In genomic region chrX:107025538-107025937, GRCh38 we compare ENCODE assay signal across 8 cellular contexts. TPM values are rescaled to one million over a fixed set of nuclear protein-coding genes. Genes with fewer than 3 reads are reported as not detected.
A peak's percentile ranks its signal among the peaks of the same experiment; 100 is the strongest.
DNase-seq lines count a peak whose midpoint lies in the region; ATAC-seq and TF ChIP-seq lines count a peak whose summit lies in the region.

No MANE protein-coding gene starts in this region.

- no peak overlapping the region for H3K4me3 Mint-ChIP-seq in glutamatergic neuron (ENCODE audit: unreplicated experiment)
- no peak overlapping the region for H3K4me3 Mint-ChIP-seq in activated CD4-positive, alpha-beta T cell treated with anti-CD3 and anti-CD28 coated beads, Interleukin-2, amount 10 ng/mL, durations not matched to agents 7 days and 5 days

- TF ChIP-seq CTCF in glutamatergic neuron (IDR thresholded peaks at IDR 0.05; ENCODE audit: partially characterized antibody, unreplicated experiment) = peak; percentile 47
- TF ChIP-seq CTCF in ascending aorta (IDR thresholded peaks at IDR 0.05) = peak in 1 of 3 experiments; percentile 14

- no peaks in the 10 kb centered on the region for H3K36me3 Mint-ChIP-seq in glutamatergic neuron (ENCODE audit: unreplicated experiment)
- no peaks in the 10 kb centered on the region for H3K36me3 Mint-ChIP-seq in activated CD4-positive, alpha-beta T cell treated with anti-CD3 and anti-CD28 coated beads, Interleukin-2, amount 10 ng/mL, durations not matched to agents 7 days and 5 days (ENCODE audit: low read depth)

- no peaks in the 10 kb centered on the region for H3K27me3 Mint-ChIP-seq in glutamatergic neuron (ENCODE audit: unreplicated experiment)
- no peaks in the 10 kb centered on the region for H3K27me3 Mint-ChIP-seq in activated CD4-positive, alpha-beta T cell treated with anti-CD3 and anti-CD28 coated beads, Interleukin-2, amount 10 ng/mL, durations not matched to agents 7 days and 5 days

- POLR2A ChIA-PET in activated CD4-positive, alpha-beta T cell treated with anti-CD3 and anti-CD28 coated beads, Interleukin-2, amount 10 ng/mL, durations not matched to agents 7 days and 5 days (lab: Charles Lee) = no interaction called here

- DNase-seq in DMS114 treated with DMSO at 0.1 percent for 48 hours (lab: John Stamatoyannopoulos, UW; ENCODE audit: unreplicated experiment) (peak; percentile 27), HuH-7 (ENCODE audit: low spot score) (peak; percentile 9), SK-N-DZ (ENCODE audit: low spot score) (peak; percentile 18), glutamatergic neuron (no peak), ascending aorta (ENCODE audit: low spot score in 2 of 2) (no peak)
- no peak for DNase-seq in activated CD4-positive, alpha-beta T cell treated with anti-CD3 and anti-CD28 coated beads, Interleukin-2, amount 10 ng/mL, durations not matched to agents 7 days and 5 days

- H3K27me3 ChIP-seq in ascending aorta = no peaks in the 10 kb centered on the region

- no peaks in the 10 kb centered on the region for H3K36me3 ChIP-seq in ascending aorta

- H3K9me3 ChIP-seq in ascending aorta = no peaks in the 10 kb centered on the region

- no peak for ATAC-seq in GM19351 (IDR thresholded peaks at IDR 0.05; ENCODE audit: unreplicated experiment)
- no peak for ATAC-seq in HG03354 (IDR thresholded peaks at IDR 0.05; ENCODE audit: poor library complexity, severe bottlenecking, unreplicated experiment)

- no peaks in the 10 kb centered on the region for H3K4me1 Mint-ChIP-seq in glutamatergic neuron (ENCODE audit: low read depth, unreplicated experiment)
- no peaks in the 10 kb centered on the region for H3K4me1 Mint-ChIP-seq in activated CD4-positive, alpha-beta T cell treated with anti-CD3 and anti-CD28 coated beads, Interleukin-2, amount 10 ng/mL, durations not matched to agents 7 days and 5 days

- no peak overlapping the region for H3K4me3 ChIP-seq in ascending aorta

- H3K27ac ChIP-seq in ascending aorta = no peak overlapping the region

- intact Hi-C loops in ascending aorta (cut with DNase I) = no loop called here

- H3K27ac Mint-ChIP-seq in glutamatergic neuron (ENCODE audit: unreplicated experiment) = no peak overlapping the region
- H3K27ac Mint-ChIP-seq in activated CD4-positive, alpha-beta T cell treated with anti-CD3 and anti-CD28 coated beads, Interleukin-2, amount 10 ng/mL, durations not matched to agents 7 days and 5 days = no peak overlapping the region

- CTCF ChIA-PET in activated CD4-positive, alpha-beta T cell treated with anti-CD3 and anti-CD28 coated beads, Interleukin-2, amount 10 ng/mL, durations not matched to agents 7 days and 5 days (lab: Charles Lee) = no interaction called here

- no peaks in the 10 kb centered on the region for H3K9me3 Mint-ChIP-seq in glutamatergic neuron (ENCODE audit: unreplicated experiment)
- no peaks in the 10 kb centered on the region for H3K9me3 Mint-ChIP-seq in activated CD4-positive, alpha-beta T cell treated with anti-CD3 and anti-CD28 coated beads, Interleukin-2, amount 10 ng/mL, durations not matched to agents 7 days and 5 days

- no peaks in the 10 kb centered on the region for H3K4me1 ChIP-seq in ascending aorta

RNA-seq across cellular contexts. Expression of gene MORC4, which starts 25.5 kb away (rescaled TPM):
- polyA plus RNA-seq in SK-N-DZ (2014; cell fraction: cytosol; rRNA removed) = 4.5 and 5.8 TPM in 2 replicates
- polyA plus RNA-seq in SK-N-DZ (2014; cell fraction: nucleus; rRNA removed) = 4.5 and 9.0 TPM in 2 replicates
- total RNA-seq in glutamatergic neuron (ENCODE audit: unreplicated experiment) = 2.0 TPM
- 7.1 TPM for total RNA-seq in ascending aorta
- 1 to 10 TPM; 7.7 to 9.4 TPM for total RNA-seq in activated CD4-positive, alpha-beta T cell treated with anti-CD3 and anti-CD28 coated beads, Interleukin-2, amount 10 ng/mL, durations not matched to agents 7 days and 5 days

Comparison
In these comparisons a context has a peak if more than half of its experiments do, and no peak if none do; other contexts are left out.
1. DNase-seq: peak in DMS114 treated with DMSO at 0.1 percent for 48 hours (single experiment), HuH-7 (single experiment) and SK-N-DZ (single experiment); none in glutamatergic neuron (single experiment), ascending aorta (0 of 2) and activated CD4-positive, alpha-beta T cell treated with anti-CD3 and anti-CD28 coated beads, Interleukin-2, amount 10 ng/mL, durations not matched to agents 7 days and 5 days (single experiment).